32 cellular contexts compared by ENCODE assay signal in genomic region chr16:1452530-1452929, GRCh38. TPM values are rescaled to one million over a fixed set of nuclear protein-coding genes. Genes with fewer than 3 reads are reported as not detected.
"Had no signal": no experiment of that assay in that cellular context is flagged by ENCODE, and none has a peak within 500 bp of the region (broad histone marks: within the 10 kb centered on the region; RNA-seq: fewer than 3 reads in every experiment).

No MANE protein-coding gene starts in this region.

- H3K27ac Mint-ChIP-seq: stimulated activated effector memory CD8-positive, alpha-beta T cell treated with anti-CD3 and anti-CD28 coated beads, Interleukin-12 subunit alpha, Interleukin-12 subunit beta, amount 100 ng/mL, for 72 hours; stimulated activated memory B cell treated with anti-CD40 and anti-IgM and Interleukin-4, amounts not matched to agents 10 μg/mL and 1 μg/mL and 100 μg/mL, for 72 hours; stimulated activated naive B cell treated with anti-CD40 and anti-IgM and Interleukin-4, amounts not matched to agents 10 μg/mL and 1 μg/mL and 100 μg/mL, for 72 hours; stimulated activated naive CD8-positive, alpha-beta T cell treated with anti-CD3 and anti-CD28 coated beads, Interleukin-15, Interleukin-2, amounts not matched to agents 100 ng/mL and 50 ng/mL, for 24 hours; type B pancreatic cell had no signal

- H3K4me3 ChIP-seq: stomach, suprapubic skin, testis, thoracic aorta, thyroid gland, tibial artery, tibial nerve, transverse colon, upper lobe of left lung, upper lobe of right lung, uterus, vagina had no signal

- H3K4me1 ChIP-seq: stomach, suprapubic skin, testis, thyroid gland, tibial artery, tibial nerve, transverse colon, upper lobe of left lung, upper lobe of right lung, uterus, vagina had no signal

- H3K27me3 Mint-ChIP-seq: stimulated activated memory B cell treated with anti-CD40 and anti-IgM and Interleukin-4, amounts not matched to agents 10 μg/mL and 1 μg/mL and 100 μg/mL, for 72 hours; stimulated activated naive B cell treated with anti-CD40 and anti-IgM and Interleukin-4, amounts not matched to agents 10 μg/mL and 1 μg/mL and 100 μg/mL, for 72 hours; stimulated activated naive CD8-positive, alpha-beta T cell treated with anti-CD3 and anti-CD28 coated beads, Interleukin-15, amount 100 ng/mL, for 72 hours; stimulated activated naive CD8-positive, alpha-beta T cell treated with anti-CD3 and anti-CD28 coated beads, Interleukin-15, Interleukin-2, amounts not matched to agents 100 ng/mL and 50 ng/mL, for 24 hours; type B pancreatic cell had no signal

- H3K27me3 ChIP-seq: stomach, suprapubic skin, testis, thyroid gland, tibial artery, tibial nerve, transverse colon, upper lobe of left lung, upper lobe of right lung, uterus, vagina had no signal

- H3K36me3 Mint-ChIP-seq: type B pancreatic cell had no signal

- H3K9me3 ChIP-seq: stomach, suprapubic skin, testis, thoracic aorta, thyroid gland, tibial artery, tibial nerve, transverse colon, upper lobe of left lung, upper lobe of right lung, uterus, vagina had no signal

- H3K4me1 Mint-ChIP-seq: stimulated activated effector memory CD8-positive, alpha-beta T cell treated with anti-CD3 and anti-CD28 coated beads, Interleukin-12 subunit alpha, Interleukin-12 subunit beta, amount 100 ng/mL, for 72 hours; stimulated activated memory B cell treated with anti-CD40 and anti-IgM and Interleukin-4, amounts not matched to agents 10 μg/mL and 1 μg/mL and 100 μg/mL, for 72 hours; stimulated activated naive B cell treated with anti-CD40 and anti-IgM and Interleukin-4, amounts not matched to agents 10 μg/mL and 1 μg/mL and 100 μg/mL, for 72 hours had no signal

- ATAC-seq: stimulated activated effector memory CD8-positive, alpha-beta T cell treated with anti-CD3 and anti-CD28 coated beads, Interleukin-12 subunit alpha, Interleukin-12 subunit beta, amount 100 ng/mL, for 72 hours; stimulated activated memory B cell treated with anti-CD40 and anti-IgM and Interleukin-4, amounts not matched to agents 10 μg/mL and 1 μg/mL and 100 μg/mL, for 72 hours; stimulated activated naive B cell treated with anti-CD40 and anti-IgM and Interleukin-4, amounts not matched to agents 10 μg/mL and 1 μg/mL and 100 μg/mL, for 72 hours; stimulated activated naive CD8-positive, alpha-beta T cell treated with anti-CD3 and anti-CD28 coated beads, Interleukin-15, amount 100 ng/mL, for 72 hours; stimulated activated naive CD8-positive, alpha-beta T cell treated with anti-CD3 and anti-CD28 coated beads, Interleukin-15, Interleukin-2, amounts not matched to agents 100 U/mL and 50 U/mL, for 24 hours; upper lobe of right lung had no signal

- H3K27ac ChIP-seq: stomach, suprapubic skin, testis, thoracic aorta, thyroid gland, tibial artery, tibial nerve, transverse colon, upper lobe of left lung, upper lobe of right lung, uterus, vagina had no signal

- H3K4me3 Mint-ChIP-seq: stimulated activated effector memory CD8-positive, alpha-beta T cell treated with anti-CD3 and anti-CD28 coated beads, Interleukin-12 subunit alpha, Interleukin-12 subunit beta, amount 100 ng/mL, for 72 hours; stimulated activated memory B cell treated with anti-CD40 and anti-IgM and Interleukin-4, amounts not matched to agents 10 μg/mL and 1 μg/mL and 100 μg/mL, for 72 hours; stimulated activated naive B cell treated with anti-CD40 and anti-IgM and Interleukin-4, amounts not matched to agents 10 μg/mL and 1 μg/mL and 100 μg/mL, for 72 hours; stimulated activated naive CD8-positive, alpha-beta T cell treated with anti-CD3 and anti-CD28 coated beads, Interleukin-15, amount 100 ng/mL, for 72 hours; stimulated activated naive CD8-positive, alpha-beta T cell treated with anti-CD3 and anti-CD28 coated beads, Interleukin-15, Interleukin-2, amounts not matched to agents 100 ng/mL and 50 ng/mL, for 24 hours; type B pancreatic cell had no signal

- DNase-seq: stimulated activated CD4-positive, alpha-beta T cell treated with anti-CD3 and anti-CD28 coated beads, Interleukin-2, amount 100 ng/mL, for 48 hours; stimulated activated CD4-positive, alpha-beta T cell treated with anti-CD3 and anti-CD28 coated beads, Interleukin-4, amount 100 ng/mL, for 1 hour; stimulated activated CD4-positive, alpha-beta T cell treated with anti-CD3 and anti-CD28 coated beads, Interleukin-4, amount 100 ng/mL, for 24 hours; stimulated activated CD4-positive, alpha-beta T cell treated with anti-CD3 and anti-CD28 coated beads, Interleukin-4, amount 100 ng/mL, for 4 hours; stimulated activated CD8-positive, alpha-beta memory T cell treated with anti-CD3 and anti-CD28 coated beads, Interleukin-4, amount 100 ng/mL, for 48 hours; stimulated activated naive B cell treated with anti-CD40 and anti-IgM and Interleukin-4, amounts not matched to agents 10 μg/mL and 1 μg/mL and 100 μg/mL, for 72 hours; stimulated activated naive CD4-positive, alpha-beta T cell; stimulated activated naive CD4-positive, alpha-beta T cell treated with Interleukin-2 at 50 U/mL for 16 hours; stimulated activated naive CD8-positive, alpha-beta T cell treated with anti-CD3 and anti-CD28 coated beads, Interleukin-15, amount 100 ng/mL, for 72 hours; stimulated activated naive CD8-positive, alpha-beta T cell treated with anti-CD3 and anti-CD28 coated beads, Interleukin-15, Interleukin-2, amounts not matched to agents 100 U/mL and 50 U/mL, for 24 hours; stomach; substantia nigra; testis; thyroid gland; tibial artery; transverse colon; trophoblast cell; upper lobe of right lung; uterus had no signal

- H3K36me3 ChIP-seq: uterus had no signal

RNA-seq across cellular contexts. Expression of gene CCDC154, which starts 8.2 kb away (rescaled TPM):
- total RNA-seq: stomach, vagina had no signal

RNA-seq across cellular contexts. Expression of gene PERCC1, which starts 21.7 kb away (rescaled TPM):
- total RNA-seq: subcutaneous adipose tissue, temporal lobe, thoracic aorta, upper lobe of right lung, ureter, urinary bladder, uterus, vagina had no signal

RNA-seq across cellular contexts. Expression of gene PTX4, which starts 36.2 kb away (rescaled TPM):
- total RNA-seq: stomach, subcutaneous adipose tissue, suprapubic skin, temporal lobe, thyroid gland, tibial nerve, transverse colon, upper lobe of right lung, urinary bladder, vagina had no signal
